ENCODE assay signal across 2 cellular contexts in genomic region chr2:180675170-180675569, GRCh38.
TF ChIP-seq lines count a peak whose summit lies in the region.

No MANE protein-coding gene starts in this region.

TF ChIP-seq in GM23338, 12 proteins besides CTCF, POLR2A, EP300 and RAD21 (continued from another document):
- TF ChIP-seq ZNF462 (CRISPR knock-in tag; IDR thresholded peaks at IDR 0.05) (no peak), NANOG (IDR thresholded peaks at IDR 0.05; ENCODE audit: borderline replicate concordance) (no peak), EZH2phosphoT487 (IDR thresholded peaks at IDR 0.05; ENCODE audit: unreplicated experiment) (no peak), CREB1 (CRISPR knock-in tag; IDR thresholded peaks at IDR 0.05; ENCODE audit: low read depth) (no peak), POLR2AphosphoS5 (IDR thresholded peaks at IDR 0.05; ENCODE audit: low read depth) (no peak), ZNF114 (CRISPR knock-in tag; IDR thresholded peaks at IDR 0.05) (no peak)
TF ChIP-seq in GM23338: peak in this region for 0.

TF ChIP-seq in WTC11, 78 proteins besides CTCF, POLR2A, EP300 and RAD21 (continued from another document):
- no peak for TF ChIP-seq USF1 (CRISPR knock-in tag; IDR thresholded peaks at IDR 0.05)
- no peak for TF ChIP-seq FOXP4 (CRISPR knock-in tag; IDR thresholded peaks at IDR 0.05)
- TF ChIP-seq CREB1 (CRISPR knock-in tag; IDR thresholded peaks at IDR 0.05), result no peak
- TF ChIP-seq IRF2 (CRISPR knock-in tag; IDR thresholded peaks at IDR 0.05; ENCODE audit: borderline replicate concordance, low read depth), result no peak
- no peak for TF ChIP-seq NFATC4 (CRISPR knock-in tag; IDR thresholded peaks at IDR 0.05)
- no peak for TF ChIP-seq RORB (CRISPR knock-in tag; IDR thresholded peaks at IDR 0.05)
- TF ChIP-seq NR3C1 (CRISPR knock-in tag; conservative IDR thresholded peaks at IDR 0.05; ENCODE audit: low read depth), result no peak
